ENCODE assay signal across 21 cellular contexts in the genomic region with DNA sequence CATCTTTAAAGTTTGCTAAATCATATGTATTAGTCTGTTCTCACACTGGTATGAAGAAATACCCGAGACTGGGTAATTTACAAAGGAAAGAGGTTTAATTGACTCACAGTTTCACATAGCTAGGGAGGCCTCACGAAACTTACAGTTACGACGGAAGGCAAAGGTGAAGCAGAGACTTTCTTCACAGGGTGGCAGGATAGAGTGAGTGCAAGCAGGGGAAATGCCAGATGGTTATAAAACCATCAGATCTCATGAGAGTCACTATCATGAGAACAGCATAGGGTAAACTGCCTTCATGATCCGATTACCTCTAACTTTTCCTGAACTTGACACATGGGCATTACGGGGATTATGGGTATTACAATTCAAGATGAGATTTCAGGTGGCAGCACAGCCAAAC.
DNase-seq lines count a peak whose midpoint lies in the region; FAIRE-seq and TF ChIP-seq lines count a peak whose summit lies in the region.
"Had no signal": no experiment of that assay in that cellular context is flagged by ENCODE, and none has a peak within 500 bp of the region (broad histone marks: within the 10 kb centered on the region; RNA-seq: fewer than 3 reads in every experiment).

No MANE protein-coding gene starts in this region.

- H2AFZ ChIP-seq in KMS-11 (ENCODE audit: low read depth) (peak overlapping the region; percentile 26), hepatocyte (no peak overlapping the region)

- DNase-seq in D721Med (ENCODE audit: insufficient read length, low spot score) = peak; percentile 12
- DNase-seq in NCI-H82 treated with DMSO at 0.1 percent for 48 hours (lab: John Stamatoyannopoulos, UW; ENCODE audit: unreplicated experiment) = peak; percentile 92
- DNase-seq in hepatocyte (ENCODE audit: low spot score) = peak; percentile 6
- DNase-seq in GM19240 (ENCODE audit: insufficient read length, low spot score) = no peak
- no peak for DNase-seq in substantia nigra (lab: John Stamatoyannopoulos, UW)
- no peak for DNase-seq in activated CD4-positive, alpha-beta memory T cell treated with anti-CD3 and anti-CD28 coated beads for 36 hours
- DNase-seq: CD4-positive, CD25-positive, alpha-beta regulatory T cell; DMS153; H9; NCI-H1105 treated with DMSO at 0.1 percent for 48 hours; NCI-H2029 treated with DMSO at 0.1 percent for 48 hours; NCI-H446; NCI-H69; NK-92 treated with Interleukin-12 subunit alpha and Interleukin-12 subunit beta, amount 100 ng/mL, for 24 hours had no signal

- no peak overlapping the region for H3K4me3 Mint-ChIP-seq in activated CD4-positive, alpha-beta memory T cell treated with anti-CD3 and anti-CD28 coated beads for 36 hours
- H3K4me3 Mint-ChIP-seq: H9 had no signal

- H3K4me2 ChIP-seq in KMS-11 = peak overlapping the region; percentile 84
- no peak overlapping the region for H3K4me2 ChIP-seq in hepatocyte

- POLR2A ChIA-PET in activated CD4-positive, alpha-beta memory T cell treated with anti-CD3 and anti-CD28 coated beads for 36 hours (lab: Charles Lee) = no interaction called here

- no peak overlapping the region for H3K27ac Mint-ChIP-seq in activated CD4-positive, alpha-beta memory T cell treated with anti-CD3 and anti-CD28 coated beads for 36 hours
- H3K27ac Mint-ChIP-seq: CD4-positive, CD25-positive, alpha-beta regulatory T cell had no signal

- H3K79me2 ChIP-seq in KMS-11 (ENCODE audit: insufficient read depth, low read depth) = no peaks in the 10 kb centered on the region
- no peaks in the 10 kb centered on the region for H3K79me2 ChIP-seq in hepatocyte

- H3K27me3 ChIP-seq in KMS-11 (ENCODE audit: insufficient read depth, low read depth) = no peaks in the 10 kb centered on the region
- H3K27me3 ChIP-seq in hepatocyte = no peaks in the 10 kb centered on the region
- H3K27me3 ChIP-seq: SJSA1 had no signal

- FAIRE-seq in D721Med (lab: Jason Lieb, UNC) = peak; percentile 98
- FAIRE-seq: GM18507, HepG2, K562, RCC 7860 had no signal

- H3K36me3 Mint-ChIP-seq in activated CD4-positive, alpha-beta memory T cell treated with anti-CD3 and anti-CD28 coated beads for 36 hours = no peaks in the 10 kb centered on the region
- H3K36me3 Mint-ChIP-seq: CD4-positive, CD25-positive, alpha-beta regulatory T cell had no signal

- WGBS in hepatocyte (ENCODE audit: low lambda C conversion rate, missing lambda C conversion rate) = 60% methylated on average over 6 of the region's 6 CpGs

- no peaks in the 10 kb centered on the region for H4K20me1 ChIP-seq in KMS-11 (ENCODE audit: insufficient read depth)
- H4K20me1 ChIP-seq in hepatocyte (ENCODE audit: insufficient read depth, poor library complexity, severe bottlenecking) = no peaks in the 10 kb centered on the region

- no peaks in the 10 kb centered on the region for H3K4me1 Mint-ChIP-seq in activated CD4-positive, alpha-beta memory T cell treated with anti-CD3 and anti-CD28 coated beads for 36 hours (ENCODE audit: low read depth)
- H3K4me1 Mint-ChIP-seq: CD4-positive, CD25-positive, alpha-beta regulatory T cell had no signal

- no peaks in the 10 kb centered on the region for H3K27me3 Mint-ChIP-seq in activated CD4-positive, alpha-beta memory T cell treated with anti-CD3 and anti-CD28 coated beads for 36 hours
- H3K27me3 Mint-ChIP-seq: CD4-positive, CD25-positive, alpha-beta regulatory T cell had no signal

- CTCF ChIA-PET in activated CD4-positive, alpha-beta memory T cell treated with anti-CD3 and anti-CD28 coated beads for 36 hours (lab: Charles Lee) = no interaction called here

- peaks cover 58% of the 10 kb centered on the region for H3K4me1 ChIP-seq in KMS-11 (ENCODE audit: low read depth, poor library complexity, severe bottlenecking)
- H3K4me1 ChIP-seq in hepatocyte (ENCODE audit: insufficient read depth) = no peaks in the 10 kb centered on the region
- H3K4me1 ChIP-seq: SJSA1 had no signal

- H3K36me3 ChIP-seq in KMS-11 (ENCODE audit: insufficient read depth) (no peaks in the 10 kb centered on the region), hepatocyte (replicated peaks; ENCODE audit: insufficient read depth, low read depth) (no peaks in the 10 kb centered on the region)
- H3K36me3 ChIP-seq: SJSA1 had no signal

- H3K9me3 Mint-ChIP-seq in activated CD4-positive, alpha-beta memory T cell treated with anti-CD3 and anti-CD28 coated beads for 36 hours = peaks cover 3% of the 10 kb centered on the region

- H3K9me2 ChIP-seq in hepatocyte (replicated peaks; ENCODE audit: insufficient read depth) = no peaks in the 10 kb centered on the region

- H3K9ac ChIP-seq in KMS-11 = peak overlapping the region; percentile 33; the same call in 1 of the 2 replicates

- H3K4me3 ChIP-seq in KMS-11 (IDR thresholded peaks at IDR 0.05; ENCODE audit: insufficient read depth, low read depth, low read length) = no peak overlapping the region
- H3K4me3 ChIP-seq in hepatocyte = no peak overlapping the region
- H3K4me3 ChIP-seq: K562, SJSA1 had no signal

- H3K27ac ChIP-seq in KMS-11 = peak overlapping the region; percentile 78
- H3K27ac ChIP-seq in hepatocyte = no peak overlapping the region
- no peak overlapping the region for H3K27ac ChIP-seq in substantia nigra (ENCODE audit: low read depth, low read length, poor library complexity, severe bottlenecking)
- H3K27ac ChIP-seq: HL-60, SJSA1 had no signal

- no peaks in the 10 kb centered on the region for H3K9me3 ChIP-seq in hepatocyte (ENCODE audit: low read depth)
- H3K9me3 ChIP-seq: SJSA1 had no signal

- TF ChIP-seq CTCF in D721Med (IDR thresholded peaks at IDR 0.05; ENCODE audit: insufficient read depth, missing control alignments) (peak; percentile 12), KMS-11 (conservative IDR thresholded peaks at IDR 0.05; ENCODE audit: low read depth, low read length) (no peak), hepatocyte (IDR thresholded peaks at IDR 0.05; ENCODE audit: poor library complexity) (no peak)

- intact Hi-C loops in activated CD4-positive, alpha-beta memory T cell treated with anti-CD3 and anti-CD28 coated beads for 36 hours (cut with micrococcal nuclease) = no loop called here

Comparison
In these comparisons a context has a peak if more than half of its experiments do, and no peak if none do; other contexts are left out.
1. DNase-seq: peak in D721Med (single experiment), NCI-H82 treated with DMSO at 0.1 percent for 48 hours (single experiment) and hepatocyte (single experiment); none in GM19240 (single experiment), substantia nigra (0 of 49) and activated CD4-positive, alpha-beta memory T cell treated with anti-CD3 and anti-CD28 coated beads for 36 hours (single experiment).